8 cellular contexts compared by ENCODE assay signal in the genomic region with DNA sequence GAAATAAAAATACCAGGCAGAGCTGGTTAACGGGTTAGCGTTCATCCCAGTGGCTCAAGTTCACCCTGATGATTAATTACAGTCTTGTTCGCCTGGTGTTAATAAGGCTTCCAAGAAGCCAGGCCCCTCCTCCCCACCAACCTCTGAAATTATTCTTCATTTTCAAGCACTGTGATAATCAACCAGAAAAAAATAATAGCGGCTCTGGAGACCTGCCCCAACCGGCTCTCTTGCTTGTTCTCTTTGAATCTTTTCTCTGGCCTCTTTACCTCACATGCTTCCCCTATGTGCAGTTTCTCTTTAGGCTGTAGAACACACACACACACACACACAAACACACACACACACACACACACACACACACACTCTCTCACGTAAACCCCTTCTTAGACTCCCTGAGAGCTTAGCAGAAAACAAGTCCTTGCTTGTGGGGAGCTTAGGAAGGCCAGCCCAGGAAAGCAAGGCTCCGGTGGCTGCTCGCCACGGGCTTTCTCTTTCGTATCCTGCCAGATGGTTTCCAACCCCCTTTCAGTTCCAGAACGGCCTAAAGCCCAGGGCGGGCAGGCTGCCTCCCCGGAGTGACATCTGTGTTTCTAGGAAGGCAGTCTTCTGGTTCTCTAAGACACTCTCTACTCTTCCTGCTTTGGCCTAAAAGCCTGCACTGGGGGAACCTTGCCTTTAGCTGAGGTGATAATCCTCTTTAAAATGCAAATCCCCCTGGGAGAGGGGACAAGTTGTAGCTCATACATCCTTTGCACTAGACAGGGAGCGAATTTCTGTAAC.
DNase-seq lines count a peak whose midpoint lies in the region; ATAC-seq lines count a peak whose summit lies in the region.

No MANE protein-coding gene starts in this region.

- H3K36me3 ChIP-seq in ACC112 (ENCODE audit: insufficient read depth, low read length) (no peaks in the 10 kb centered on the region), SK-N-MC (ENCODE audit: insufficient read depth, low read length) (no peaks in the 10 kb centered on the region)

- ATAC-seq in GM19023 (IDR thresholded peaks at IDR 0.05; ENCODE audit: unreplicated experiment) (peak; percentile 87), HG03135 (IDR thresholded peaks at IDR 0.05; ENCODE audit: unreplicated experiment) (peak; percentile 92), left lobe of liver (peak; percentile 47)

- H3K4me3 ChIP-seq in ACC112 (ENCODE audit: low read depth, low read length), result peak overlapping the region; percentile 61
- no peak overlapping the region for H3K4me3 ChIP-seq in SK-N-MC

- peak overlapping the region; percentile 2 for H3K9ac ChIP-seq in SK-N-MC (ENCODE audit: insufficient read length)

- H3K4me1 ChIP-seq in ACC112 (ENCODE audit: control insufficient read depth, insufficient read depth, low read length, unreplicated experiment), result peaks cover 11% of the 10 kb centered on the region

- H3K9me3 ChIP-seq in SK-N-MC (ENCODE audit: low read depth, low read length), result no peaks in the 10 kb centered on the region

- H3K79me2 ChIP-seq in ACC112 (ENCODE audit: control insufficient read depth, insufficient read depth, low read length, unreplicated experiment), result no peaks in the 10 kb centered on the region

- DNase-seq in SK-N-MC (ENCODE audit: low read depth, low spot score) (no peak), cerebellar cortex (ENCODE audit: low spot score) (peak; percentile 90), left lobe of liver (ENCODE audit: low spot score) (no peak), OCI-M1 (lab: John Stamatoyannopoulos, UW) (no peak)
- peak; percentile 41 for DNase-seq in stimulated activated CD4-positive, alpha-beta T cell treated with anti-CD3 and anti-CD28 coated beads, Interleukin-4, amount 100 ng/mL, for 24 hours

- no peak overlapping the region for H3K27ac ChIP-seq in ACC112 (ENCODE audit: low read depth, low read length)
- H3K27ac ChIP-seq in SK-N-MC, result peak overlapping the region; percentile 93

- peak overlapping the region; percentile 74 for H2AFZ ChIP-seq in ACC112 (ENCODE audit: low read length, unreplicated experiment)

- no peaks in the 10 kb centered on the region for H3K27me3 ChIP-seq in ACC112 (ENCODE audit: insufficient read depth, low read length)

Comparison
In these comparisons a context has a peak if more than half of its experiments do, and no peak if none do; other contexts are left out.
1. DNase-seq: peak in cerebellar cortex (single experiment) and stimulated activated CD4-positive, alpha-beta T cell treated with anti-CD3 and anti-CD28 coated beads, Interleukin-4, amount 100 ng/mL, for 24 hours (single experiment); none in SK-N-MC (single experiment), left lobe of liver (single experiment) and OCI-M1 (single experiment).
2. Peak in every context shown above with its lines, with median percentiles within 50 percentile points of each other: ATAC-seq.